In the genomic region with DNA sequence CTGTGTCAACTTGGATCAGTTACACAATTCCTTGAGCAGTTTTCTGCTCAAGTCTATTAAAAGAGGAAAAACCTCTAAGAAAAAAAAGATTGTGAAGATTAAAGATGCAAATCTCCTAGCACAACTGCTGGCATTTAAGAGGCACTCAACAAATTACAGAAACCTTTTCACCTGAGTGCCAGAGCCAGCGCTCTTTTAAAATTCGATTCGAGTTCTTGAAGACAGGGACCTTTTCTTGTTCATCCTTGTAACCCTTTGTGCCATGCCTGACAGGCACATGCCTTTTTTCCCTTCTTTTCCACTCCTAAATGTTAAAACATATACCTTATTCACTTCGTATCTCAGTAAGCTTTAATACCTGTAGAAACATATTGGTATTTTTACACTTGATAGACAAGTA, we compare ENCODE assay signal across 8 cellular contexts. TPM values are rescaled to one million over a fixed set of nuclear protein-coding genes. Genes with fewer than 3 reads are reported as not detected.
DNase-seq lines count a peak whose midpoint lies in the region; ATAC-seq, FAIRE-seq and TF ChIP-seq lines count a peak whose summit lies in the region.

No MANE protein-coding gene starts in this region.

- H3K9me3 ChIP-seq in right atrium auricular region (no peaks in the 10 kb centered on the region), GM12878 (replicated peaks; ENCODE audit: control insufficient read depth, insufficient read depth, low read length) (no peaks in the 10 kb centered on the region), mesenchymal stem cell (ENCODE audit: control insufficient read depth, low read length) (no peaks in the 10 kb centered on the region)

- no peak overlapping the region for H4K8ac ChIP-seq in mesenchymal stem cell (ENCODE audit: low read length)

- H4K91ac ChIP-seq in mesenchymal stem cell (ENCODE audit: low read length) = no peak overlapping the region

- no peak for TF ChIP-seq CTCF in right atrium auricular region (IDR thresholded peaks at IDR 0.05)
- TF ChIP-seq CTCF in GM12878 (IDR thresholded peaks at IDR 0.05 in 2 of 3, conservative IDR thresholded peaks at IDR 0.05 in 1 of 3; ENCODE audit: control insufficient read depth in 2 of 3, extremely low read depth in 1 of 3, insufficient read depth in 1 of 3, low read depth in 3 of 3, low read length in 3 of 3) = no peak

- H3K18ac ChIP-seq in mesenchymal stem cell (ENCODE audit: low read depth in 1 of 2, low read length in 2 of 2) = no peak overlapping the region

- H2AFZ ChIP-seq in GM12878 (ENCODE audit: control insufficient read depth, low read depth, low read length) (peak overlapping the region; percentile 93), mesenchymal stem cell (ENCODE audit: low read depth, low read length) (no peak overlapping the region)

- CTCF ChIA-PET in GM12878 (lab: Yijun Ruan, JAX) = no interaction called here

- no peak overlapping the region for H2BK120ac ChIP-seq in mesenchymal stem cell (ENCODE audit: low read depth, low read length)

- SMC1A ChIA-PET in GM12878 (lab: Charles Lee; ENCODE audit: uncharacterized antibody, unreplicated experiment) = interaction anchor here (0.8 to 0.9 kb wide), 2 partner anchors 9 to 10 kb away, joined by 4 read pairs; a partner anchor contains a TSS

- H2AK5ac ChIP-seq in mesenchymal stem cell (ENCODE audit: low read length, severe bottlenecking) = no peak overlapping the region

- peaks cover 0 to 18% of the 10 kb centered on the region in 2 donors for H3K4me1 ChIP-seq in right atrium auricular region
- no peaks in the 10 kb centered on the region for H3K4me1 ChIP-seq in GM12878 (ENCODE audit: control insufficient read depth, insufficient read depth, low read length)
- H3K4me1 ChIP-seq in mesenchymal stem cell (ENCODE audit: control insufficient read depth, insufficient read depth, low read depth, low read length) = no peaks in the 10 kb centered on the region

- H2BK15ac ChIP-seq in mesenchymal stem cell (ENCODE audit: low read depth, poor library complexity, severe bottlenecking) = no peak overlapping the region

- H2BK12ac ChIP-seq in mesenchymal stem cell (ENCODE audit: low read length in 2 of 2) = no peak overlapping the region

- no peaks in the 10 kb centered on the region for H4K20me1 ChIP-seq in GM12878 (ENCODE audit: control insufficient read depth, insufficient read depth)

- in situ Hi-C loops in GM12878 (cut with MboI) = loop anchor here (10.0 to 25.0 kb wide), 3 partner anchors 996 to 1838 kb away; a partner anchor contains a TSS

- no peak for FAIRE-seq in GM12878 (lab: Jason Lieb, UNC)

- H3K27me3 ChIP-seq in right atrium auricular region = no peaks in the 10 kb centered on the region
- H3K27me3 ChIP-seq in GM12878 (replicated peaks in 1 of 2; ENCODE audit: control insufficient read depth in 2 of 2, insufficient read depth in 2 of 2, low read length in 1 of 2) = no peaks in the 10 kb centered on the region
- H3K27me3 ChIP-seq in mesenchymal stem cell (ENCODE audit: control insufficient read depth in 1 of 2, insufficient read depth in 1 of 2, low read length in 2 of 2) = no peaks in the 10 kb centered on the region

- DNase-seq in right atrium auricular region (ENCODE audit: low spot score) = no peak
- DNase-seq in Right ventricle myocardium superior = no peak
- no peak for DNase-seq in GM12878 (ENCODE audit: low read depth, low spot score)
- no peak for DNase-seq in mesenchymal stem cell
- DNase-seq in H4 (ENCODE audit: low spot score) = no peak
- DNase-seq in NCI-H1694 (lab: John Stamatoyannopoulos, UW) = no peak

- intact Hi-C loops in Right ventricle myocardium superior (cut with DNase I) (loop anchor here (10.0 kb wide), 1 partner anchor 306 kb away; no protein-coding TSS in a partner anchor), GM12878 (cut with micrococcal nuclease; ENCODE audit: unreplicated experiment) (loop anchor here (10.0 kb wide), 1 partner anchor 966 kb away; no protein-coding TSS in a partner anchor)

- H3K4ac ChIP-seq in mesenchymal stem cell (ENCODE audit: low read depth in 1 of 2, low read length in 2 of 2) = no peak overlapping the region

- H3K4me2 ChIP-seq in GM12878 (ENCODE audit: control insufficient read depth, insufficient read depth) = peak overlapping the region; percentile 76
- peak overlapping the region; percentile 86 for H3K4me2 ChIP-seq in mesenchymal stem cell (ENCODE audit: low read length, poor library complexity, severe bottlenecking)

- no TSS peak for BruUV-seq in GM12878 (replicated peaks; lab: Mats Ljungman, UMichigan)

- RAD21 ChIA-PET in GM12878 (lab: Charles Lee; ENCODE audit: unreplicated experiment) = interaction anchor here (2.8 kb wide), 1 partner anchor 8 kb away, joined by 11 read pairs; a partner anchor contains a TSS

- TF ChIP-seq POLR2A in GM12878 (IDR thresholded peaks at IDR 0.05; ENCODE audit: low read depth, low read length) = no peak

- ATAC-seq in Right ventricle myocardium superior (ENCODE audit: poor library complexity) (no peak), GM12878 (peak; percentile 7; the same call in 1 of the 3 replicates), GM21381 (IDR thresholded peaks at IDR 0.05; ENCODE audit: unreplicated experiment) (no peak), GM19397 (IDR thresholded peaks at IDR 0.05; ENCODE audit: unreplicated experiment) (no peak)

- no peak for TF ChIP-seq EP300 in GM12878 (IDR thresholded peaks at IDR 0.05; ENCODE audit: borderline replicate concordance in 1 of 2, control insufficient read depth in 1 of 2, low read depth in 2 of 2, low read length in 2 of 2)

- no peak overlapping the region for H3K14ac ChIP-seq in mesenchymal stem cell (ENCODE audit: low read length in 2 of 2)

- H3K36me3 ChIP-seq in right atrium auricular region = no peaks in the 10 kb centered on the region
- no peaks in the 10 kb centered on the region for H3K36me3 ChIP-seq in GM12878 (ENCODE audit: control insufficient read depth in 2 of 2, insufficient read depth in 2 of 2, low read length in 1 of 2)
- H3K36me3 ChIP-seq in mesenchymal stem cell (ENCODE audit: control insufficient read depth in 1 of 2, insufficient read depth in 2 of 2, low read depth in 1 of 2, low read length in 2 of 2) = peaks cover 2 to 3% of the 10 kb centered on the region in 2 experiments

- H3K79me2 ChIP-seq in GM12878 (ENCODE audit: control insufficient read depth, insufficient read depth, low read length) = peaks cover 38% of the 10 kb centered on the region

- H3K4me3 ChIP-seq in right atrium auricular region = peak overlapping the region; percentile 64 to 68
- peak overlapping the region; percentile 91 for H3K4me3 ChIP-seq in GM12878
- peak overlapping the region in 1 of 2 experiments; percentile 90 for H3K4me3 ChIP-seq in mesenchymal stem cell (ENCODE audit: insufficient read depth in 1 of 2, low read depth in 1 of 2, low read length in 2 of 2)

- H3K27ac ChIP-seq in right atrium auricular region = peak overlapping the region; percentile 93 to 95
- peak overlapping the region; percentile 63 for H3K27ac ChIP-seq in GM12878 (ENCODE audit: control insufficient read depth, insufficient read depth)
- H3K27ac ChIP-seq in mesenchymal stem cell (ENCODE audit: low read length, poor library complexity, severe bottlenecking) = no peak overlapping the region

- H3K23ac ChIP-seq in mesenchymal stem cell (ENCODE audit: low read length in 2 of 2) = no peak overlapping the region

- peak overlapping the region; percentile 85 for H3K9ac ChIP-seq in GM12878 (ENCODE audit: control insufficient read depth, insufficient read depth, low read length)
- peak overlapping the region; percentile 91 for H3K9ac ChIP-seq in mesenchymal stem cell (ENCODE audit: low read length)

- peaks cover 9% of the 10 kb centered on the region for H3K79me1 ChIP-seq in mesenchymal stem cell (replicated peaks; ENCODE audit: low read length, poor library complexity, severe bottlenecking)

- 0% methylated on average over 4 of the region's 4 CpGs for WGBS in GM12878 (ENCODE audit: insufficient coverage, insufficient replicate concordance, low lambda C conversion rate, missing lambda C conversion rate)
- 0% methylated on average over 3 of the region's 4 CpGs for whole genome bisulfite sequencing in mesenchymal stem cell

- H2BK5ac ChIP-seq in mesenchymal stem cell (ENCODE audit: low read depth, low read length, poor library complexity, severe bottlenecking) = no peak overlapping the region

- TF ChIP-seq RAD21 in GM12878 (IDR thresholded peaks at IDR 0.05; ENCODE audit: insufficient read depth, low read depth, low read length) = no peak

- POLR2A ChIA-PET in GM12878 (lab: Charles Lee) = interaction anchor here (1.2 to 1.3 kb wide), 2 partner anchors 9 to 11 kb away, joined by 3 to 6 read pairs; a partner anchor contains a TSS

RNA-seq across cellular contexts. Expression of a gene that starts 0.8 kb away (rescaled TPM):
- 1 to 10 TPM; 5.3 to 8.8 TPM for total RNA-seq in right atrium auricular region
- 9.3 TPM for total RNA-seq in Right ventricle myocardium superior
- 94.9 and 118 TPM in 2 replicates for total RNA-seq in GM12878 (2013; cell fraction: nucleolus; rRNA removed)
- total RNA-seq in GM12878 (2014; rRNA removed) = 14.0 and 14.2 TPM in 2 replicates
- 19.7 and 19.8 TPM in 2 replicates for total RNA-seq in GM12878 (2014; rRNA removed; fragmentation: Illumina TruSeq; extraction: Trizol)
- total RNA-seq in GM12878 (2021) = 11.5 and 14.6 TPM in 2 replicates
- 17.2 TPM for polyA plus RNA-seq in GM12878 (2011; ENCODE audit: low read depth)
- 24.5 and 38.7 TPM in 2 replicates for polyA plus RNA-seq in GM12878 (2011; rRNA removed)
- polyA plus RNA-seq in GM12878 (2011; cell fraction: cytosol; rRNA removed) = 13.1 and 13.9 TPM in 2 replicates
- polyA plus RNA-seq in GM12878 (2011; cell fraction: nucleus; rRNA removed) = 23.3 and 31.0 TPM in 2 replicates
- 8.2 and 8.9 TPM in 2 replicates for polyA plus RNA-seq in GM12878 (2012)
- 17.1 and 20.4 TPM in 2 replicates for polyA plus RNA-seq in GM12878 (2014; fragmentation: Illumina TruSeq; extraction: Trizol)
- 10 to 100 TPM; 10.2 to 11.3 TPM for polyA plus RNA-seq in GM12878 (2014; fragmentation: Nextera tagmentation; extraction: Ambion mirVana)
- 13.7 and 13.9 TPM in 2 replicates for polyA plus RNA-seq in GM12878 (2014; rRNA removed)
- polyA plus RNA-seq in GM12878 (2016; fragmentation: Nextera tagmentation; extraction: Ambion mirVana) = 10 to 100 TPM; 18.7 to 25.0 TPM
- 18.5 and 22.4 TPM in 2 replicates for polyA minus RNA-seq in GM12878 (2011; rRNA and poly(A)+ RNA removed)
- polyA minus RNA-seq in GM12878 (2011; cell fraction: cytosol; rRNA and poly(A)+ RNA removed) = 5.7 and 12.8 TPM in 2 replicates
- 26.1 and 35.2 TPM in 2 replicates for polyA minus RNA-seq in GM12878 (2011; cell fraction: nucleus; rRNA and poly(A)+ RNA removed)
- polyA plus RNA-seq in mesenchymal stem cell (2013, experiment 1 of 2) = 3.4 TPM
- 3.3 TPM for polyA plus RNA-seq in mesenchymal stem cell (2013, experiment 2 of 2)
- 5.0 and 5.3 TPM in 2 replicates for total RNA-seq in H4 (2014; rRNA removed; shearing (Covaris generic))

RNA-seq across cellular contexts. Expression of a gene that starts 8.6 kb away (rescaled TPM):
- total RNA-seq in right atrium auricular region (1 to 10 TPM; 7.9 to 9.2 TPM), Right ventricle myocardium superior (5.4 TPM), GM12878 (2014; rRNA removed) (9.7 and 11.9 TPM in 2 replicates), GM12878 (2014; rRNA removed; fragmentation: Illumina TruSeq; extraction: Trizol) (12.9 and 13.0 TPM in 2 replicates), GM12878 (2021) (8.6 and 9.0 TPM in 2 replicates)
- total RNA-seq in GM12878 (2013; cell fraction: nucleolus; rRNA removed) = 47.0 and 50.1 TPM in 2 replicates
- 3.8 TPM for polyA plus RNA-seq in GM12878 (2011; ENCODE audit: low read depth)
- polyA plus RNA-seq in GM12878 (2011; rRNA removed) (20.7 and 33.3 TPM in 2 replicates), GM12878 (2014; fragmentation: Illumina TruSeq; extraction: Trizol) (10.3 and 14.7 TPM in 2 replicates), GM12878 (2014; fragmentation: Nextera tagmentation; extraction: Ambion mirVana) (1 to 10 TPM; 2.5 to 2.6 TPM), GM12878 (2014; rRNA removed) (4.5 and 6.0 TPM in 2 replicates), GM12878 (2016; fragmentation: Nextera tagmentation; extraction: Ambion mirVana) (1 to 10 TPM; 8.3 to 9.1 TPM)
- 4.0 and 6.0 TPM in 2 replicates for polyA plus RNA-seq in GM12878 (2011; cell fraction: cytosol; rRNA removed)
- 15.0 and 21.7 TPM in 2 replicates for polyA plus RNA-seq in GM12878 (2011; cell fraction: nucleus; rRNA removed)
- polyA plus RNA-seq in GM12878 (2012) = 8.0 and 9.9 TPM in 2 replicates
- 9.8 and 15.8 TPM in 2 replicates for polyA minus RNA-seq in GM12878 (2011; rRNA and poly(A)+ RNA removed)
- polyA minus RNA-seq in GM12878 (2011; cell fraction: cytosol; rRNA and poly(A)+ RNA removed) = 6.4 and 7.5 TPM in 2 replicates
- polyA minus RNA-seq in GM12878 (2011; cell fraction: nucleus; rRNA and poly(A)+ RNA removed) = 12.3 and 13.4 TPM in 2 replicates
- 16.9 TPM for polyA plus RNA-seq in mesenchymal stem cell (2013, experiment 1 of 2)
- 17.3 TPM for polyA plus RNA-seq in mesenchymal stem cell (2013, experiment 2 of 2)
- total RNA-seq in H4 (2014; rRNA removed; shearing (Covaris generic)) = 5.4 and 8.7 TPM in 2 replicates
